ENCODE assay signal across 8 cellular contexts in genomic region chr15:80455668-80456442, GRCh38. TPM values are rescaled to one million over a fixed set of nuclear protein-coding genes. Genes with fewer than 3 reads are reported as not detected.
DNase-seq lines count a peak whose midpoint lies in the region; ATAC-seq and TF ChIP-seq lines count a peak whose summit lies in the region.

No MANE protein-coding gene starts in this region.

- peaks cover 13% of the 10 kb centered on the region for H3K27me3 ChIP-seq in HL-60 (ENCODE audit: insufficient read depth, poor library complexity, severe bottlenecking)
- peaks cover 4% of the 10 kb centered on the region for H3K27me3 ChIP-seq in NT2/D1 (ENCODE audit: insufficient read depth, insufficient read length)

- DNase-seq in G401 (ENCODE audit: low spot score), result peak; percentile 86
- DNase-seq in HL-60 (ENCODE audit: low read depth in 1 of 2, low spot score in 1 of 2), result peak; percentile 18 to 31
- DNase-seq in NT2/D1 (ENCODE audit: low read depth, low spot score), result peak; percentile 64
- peak; percentile 45 for DNase-seq in activated CD8-positive, alpha-beta memory T cell treated with anti-CD3 and anti-CD28 coated beads, Interleukin-2, amount 50 U/mL, for 4 hours
- DNase-seq in epithelial cell of proximal tubule (ENCODE audit: low read depth), result peak; percentile 23
- peak; percentile 15 to 69 (median 46) for DNase-seq in naive thymus-derived CD8-positive, alpha-beta T cell
- peak; percentile 57 for DNase-seq in stimulated activated naive CD8-positive, alpha-beta T cell treated with anti-CD3 and anti-CD28 coated beads, Interleukin-15, Interleukin-2, amounts not matched to agents 100 U/mL and 50 U/mL, for 24 hours

- in situ Hi-C loops in G401 (cut with HindIII; ENCODE audit: low sequenced_read_pairs), result no loop called here

- no peaks in the 10 kb centered on the region for H3K36me3 Mint-ChIP-seq in naive thymus-derived CD8-positive, alpha-beta T cell

- H3K27ac Mint-ChIP-seq in naive thymus-derived CD8-positive, alpha-beta T cell, result no peak overlapping the region

- H3K4me1 Mint-ChIP-seq in naive thymus-derived CD8-positive, alpha-beta T cell, result peaks cover 0 to 6% (median 4%) of the 10 kb centered on the region in 4 donors

- H3K4me3 ChIP-seq in HL-60 (replicated peaks; ENCODE audit: insufficient read depth, low read length) (no peak overlapping the region), NT2/D1 (ENCODE audit: insufficient read length, low read depth) (no peak overlapping the region), epithelial cell of proximal tubule (ENCODE audit: low read depth, low read length) (no peak overlapping the region)

- H3K9me3 ChIP-seq in NT2/D1 (ENCODE audit: insufficient read depth, low read length), result no peaks in the 10 kb centered on the region

- H3K27me3 Mint-ChIP-seq in naive thymus-derived CD8-positive, alpha-beta T cell, result peaks cover 0 to 13% (median 5%) of the 10 kb centered on the region in 5 donors

- H3K4me1 ChIP-seq in NT2/D1 (ENCODE audit: insufficient read depth, insufficient read length), result no peaks in the 10 kb centered on the region

- H3K36me3 ChIP-seq in NT2/D1 (ENCODE audit: insufficient read depth, insufficient read length, low read length), result no peaks in the 10 kb centered on the region

- H3K9me3 Mint-ChIP-seq in naive thymus-derived CD8-positive, alpha-beta T cell, result no peaks in the 10 kb centered on the region

- POLR2A ChIA-PET in naive thymus-derived CD8-positive, alpha-beta T cell (lab: Charles Lee), result no interaction called here

- H3K27ac ChIP-seq in HL-60 (replicated peaks), result no peak overlapping the region

- peak; percentile 50 for ATAC-seq in naive thymus-derived CD8-positive, alpha-beta T cell
- peak; percentile 65 for ATAC-seq in stimulated activated naive CD8-positive, alpha-beta T cell treated with anti-CD3 and anti-CD28 coated beads, Interleukin-15, Interleukin-2, amounts not matched to agents 100 U/mL and 50 U/mL, for 24 hours
- no peak for ATAC-seq in HG03432 (IDR thresholded peaks at IDR 0.05; ENCODE audit: unreplicated experiment)

- no peak overlapping the region for H3K9ac ChIP-seq in NT2/D1 (ENCODE audit: insufficient read length, low read depth)

- H3K4me3 Mint-ChIP-seq in naive thymus-derived CD8-positive, alpha-beta T cell, result no peak overlapping the region

- TF ChIP-seq CTCF in HL-60 (IDR thresholded peaks at IDR 0.05; ENCODE audit: insufficient read depth, low read length) (peak; percentile 88), epithelial cell of proximal tubule (conservative IDR thresholded peaks at IDR 0.05; ENCODE audit: low read depth, low read length) (peak; percentile 98)

RNA-seq across cellular contexts. Expression of gene ARNT2, which starts 51.7 kb away (rescaled TPM):
- not detected in 2 replicates for total RNA-seq in G401 (2014; rRNA removed; shearing (Covaris generic))
- 9.1 and 11.1 TPM in 2 replicates for total RNA-seq in epithelial cell of proximal tubule
- total RNA-seq in naive thymus-derived CD8-positive, alpha-beta T cell, result not detected
- polyA plus RNA-seq in naive thymus-derived CD8-positive, alpha-beta T cell, result not detected

Comparison
In these comparisons a context has a peak if more than half of its experiments do, and no peak if none do; other contexts are left out.
1. DNase-seq: peak in every context shown above with its lines; median percentile 86 in G401; 64 in NT2/D1; 57 in stimulated activated naive CD8-positive, alpha-beta T cell treated with anti-CD3 and anti-CD28 coated beads, Interleukin-15, Interleukin-2, amounts not matched to agents 100 U/mL and 50 U/mL, for 24 hours; 46 in naive thymus-derived CD8-positive, alpha-beta T cell; 45 in activated CD8-positive, alpha-beta memory T cell treated with anti-CD3 and anti-CD28 coated beads, Interleukin-2, amount 50 U/mL, for 4 hours; 24 in HL-60; 23 in epithelial cell of proximal tubule.
2. RNA of gene ARNT2, which starts 51.7 kb away (total RNA-seq): 9.1 to 11.1 TPM in epithelial cell of proximal tubule; not detected in G401 and not detected in naive thymus-derived CD8-positive, alpha-beta T cell; every median in the first group is over 10 times any median in the second.